In genomic region chr6:142946924-142947701, GRCh38 we compare ENCODE assay signal across 8 cellular contexts. TPM values are rescaled to one million over a fixed set of nuclear protein-coding genes. Genes with fewer than 3 reads are reported as not detected.
DNase-seq lines count a peak whose midpoint lies in the region; ATAC-seq and TF ChIP-seq lines count a peak whose summit lies in the region.

No MANE protein-coding gene starts in this region.

- H3K4me3 Mint-ChIP-seq in naive thymus-derived CD8-positive, alpha-beta T cell = peak overlapping the region; percentile 87 to 100 (median 94)

- CTCF ChIA-PET in PC-3 (lab: Charles Lee) = no interaction called here

- peaks cover 0 to 5% (median 0%) of the 10 kb centered on the region in 9 donors for H3K9me3 Mint-ChIP-seq in naive thymus-derived CD8-positive, alpha-beta T cell

- H3K27me3 Mint-ChIP-seq in naive thymus-derived CD8-positive, alpha-beta T cell = peaks cover 0 to 6% (median 0%) of the 10 kb centered on the region in 5 donors

- H3K36me3 ChIP-seq in PC-3 (ENCODE audit: low read depth, low read length) = no peaks in the 10 kb centered on the region

- DNase-seq in NCI-H82 (lab: John Stamatoyannopoulos, UW) (peak; percentile 68), NCI-H82 treated with DMSO at 0.1 percent for 48 hours (lab: John Stamatoyannopoulos, UW; ENCODE audit: unreplicated experiment) (no peak), PC-3 (peak; percentile 34), activated T-helper 1 cell treated with Interleukin-2 at 50 U/mL for 16 hours (ENCODE audit: low read depth) (peak; percentile 70), fibroblast of gingiva (ENCODE audit: low read depth) (peak; percentile 57)
- DNase-seq in naive thymus-derived CD8-positive, alpha-beta T cell = peak; percentile 72 to 86 (median 76)
- peak; percentile 88 for DNase-seq in stimulated activated naive CD8-positive, alpha-beta T cell treated with anti-CD3 and anti-CD28 coated beads, Interleukin-15, Interleukin-2, amounts not matched to agents 100 U/mL and 50 U/mL, for 24 hours

- POLR2A ChIA-PET in PC-3 (lab: Charles Lee; ENCODE audit: unreplicated experiment) = interaction anchor here (0.6 to 0.7 kb wide), 3 partner anchors 66 to 450 kb away, joined by 4 to 6 read pairs (median 4); no protein-coding TSS in a partner anchor
- POLR2A ChIA-PET in naive thymus-derived CD8-positive, alpha-beta T cell (lab: Charles Lee) = interaction anchor here (0.6 to 4.9 kb wide), 26 partner anchors 8 to 264 kb away, joined by 3 to 69 read pairs (median 4); partner anchors contain the start of gene AIG1

- peaks cover 2 to 4% (median 2%) of the 10 kb centered on the region in 3 donors for H3K36me3 Mint-ChIP-seq in naive thymus-derived CD8-positive, alpha-beta T cell

- H3K27ac Mint-ChIP-seq in naive thymus-derived CD8-positive, alpha-beta T cell = peak overlapping the region; percentile 96 to 100 (median 98)

- H3K4me1 Mint-ChIP-seq in naive thymus-derived CD8-positive, alpha-beta T cell = peaks cover 26 to 44% (median 35%) of the 10 kb centered on the region in 4 donors

- peaks cover 23% of the 10 kb centered on the region for H3K4me1 ChIP-seq in PC-3 (ENCODE audit: insufficient read depth, low read length)

- peak overlapping the region; percentile 10 for H2AFZ ChIP-seq in PC-3 (ENCODE audit: low read length)

- H3K27ac ChIP-seq in PC-3 (ENCODE audit: low read length) = peak overlapping the region; percentile 92

- peak overlapping the region; percentile 94 for H3K4me3 ChIP-seq in PC-3 (ENCODE audit: low read length)

- intact Hi-C loops in PC-3 (cut with micrococcal nuclease) = loop anchor here (1.0 to 10.0 kb wide), 10 partner anchors 113 to 480 kb away; partner anchors contain the start of gene AIG1

- BruUV-seq in PC-3 (replicated peaks; lab: Mats Ljungman, UMichigan) = TSS peak; percentile 85

- H3K27me3 ChIP-seq in PC-3 (ENCODE audit: low read length) = no peaks in the 10 kb centered on the region

- H4K20me1 ChIP-seq in PC-3 (ENCODE audit: low read length) = peaks cover 9% of the 10 kb centered on the region; the same call in 1 of the 2 replicates

- peaks cover 34% of the 10 kb centered on the region for H3K79me2 ChIP-seq in PC-3 (ENCODE audit: low read length)

- H3F3A ChIP-seq in PC-3 (ENCODE audit: low read length, unreplicated experiment) = no peaks in the 10 kb centered on the region

- no peak for TF ChIP-seq CTCF in PC-3 (conservative IDR thresholded peaks at IDR 0.05; ENCODE audit: low read depth, low read length)

- no peaks in the 10 kb centered on the region for H3K9me3 ChIP-seq in PC-3 (ENCODE audit: low read length)

- ATAC-seq in HG02973 (IDR thresholded peaks at IDR 0.05; ENCODE audit: unreplicated experiment) (peak; percentile 57), PC-3 (peak; percentile 48)
- ATAC-seq in naive thymus-derived CD8-positive, alpha-beta T cell = peak; percentile 31 to 37
- ATAC-seq in stimulated activated naive CD8-positive, alpha-beta T cell treated with anti-CD3 and anti-CD28 coated beads, Interleukin-15, Interleukin-2, amounts not matched to agents 100 U/mL and 50 U/mL, for 24 hours = peak; percentile 50

- no peaks in the 10 kb centered on the region for H3K9me2 ChIP-seq in PC-3 (replicated peaks; ENCODE audit: low read length)

- H3K9ac ChIP-seq in PC-3 (ENCODE audit: low read length) = peak overlapping the region; percentile 100

- H3K4me2 ChIP-seq in PC-3 (ENCODE audit: low read length) = peak overlapping the region; percentile 99

RNA-seq across cellular contexts. Expression of gene HIVEP2, which starts 2.1 kb away (rescaled TPM):
- 9.1 and 11.9 TPM in 2 replicates for total RNA-seq in PC-3 (2014; rRNA removed)
- total RNA-seq in naive thymus-derived CD8-positive, alpha-beta T cell = 10 to 100 TPM; 84.8 to 99.2 TPM
- polyA plus RNA-seq in naive thymus-derived CD8-positive, alpha-beta T cell = 10 to 100 TPM in 2 of 3 donors, 1 to 10 TPM in 1; 6.5 to 17.1 (median 12.5) TPM
